Comparison of ENCODE assay signal across 11 cellular contexts in genomic region chr1:240967070-240967724, GRCh38.
DNase-seq lines count a peak whose midpoint lies in the region; ATAC-seq, FAIRE-seq and TF ChIP-seq lines count a peak whose summit lies in the region.
"Had no signal": no experiment of that assay in that cellular context is flagged by ENCODE, and none has a peak within 500 bp of the region (broad histone marks: within the 10 kb centered on the region; RNA-seq: fewer than 3 reads in every experiment).

No MANE protein-coding gene starts in this region.

- no peak overlapping the region for H3K4me3 Mint-ChIP-seq in naive thymus-derived CD4-positive, alpha-beta T cell
- H3K4me3 Mint-ChIP-seq: activated naive CD8-positive, alpha-beta T cell treated with anti-CD3 and anti-CD28 coated beads, Interleukin-2, amount 10 ng/mL, durations not matched to agents 7 days and 5 days; T-helper 2 cell treated with Interferon-gamma antibody and Interleukin-4, amounts not matched to agents 5 μg/mL and 100 μg/mL, for 36 hours had no signal

- DNase-seq in AG04450 (ENCODE audit: low read depth, low spot score) (no peak), H54 (ENCODE audit: insufficient read length, low spot score) (peak; percentile 2), iPS-NIHi7 (ENCODE audit: extremely low spot score) (peak; percentile 49), NCI-H2227 treated with DMSO at 0.1 percent for 48 hours (lab: John Stamatoyannopoulos, UW) (no peak), cardiac septum (ENCODE audit: low spot score) (no peak)
- no peak for DNase-seq in naive thymus-derived CD4-positive, alpha-beta T cell
- DNase-seq: activated naive CD8-positive, alpha-beta T cell treated with anti-CD3 and anti-CD28 coated beads, Interleukin-2, amount 10 ng/mL, durations not matched to agents 7 days and 5 days; foreskin melanocyte had no signal

- H3K36me3 Mint-ChIP-seq in naive thymus-derived CD4-positive, alpha-beta T cell: peaks cover 0 to 4% (median 0%) of the 10 kb centered on the region in 5 donors
- H3K36me3 Mint-ChIP-seq: activated naive CD8-positive, alpha-beta T cell treated with anti-CD3 and anti-CD28 coated beads, Interleukin-2, amount 10 ng/mL, durations not matched to agents 7 days and 5 days had no signal

- H3K4me1 ChIP-seq in naive thymus-derived CD4-positive, alpha-beta T cell (ENCODE audit: control insufficient read depth in 2 of 2, insufficient read depth in 2 of 2, low read length in 2 of 2): no peaks in the 10 kb centered on the region

- no peaks in the 10 kb centered on the region for H3K36me3 ChIP-seq in naive thymus-derived CD4-positive, alpha-beta T cell (ENCODE audit: control insufficient read depth in 2 of 3, insufficient read depth in 3 of 3, low read length in 3 of 3)

- no peak for FAIRE-seq in H54 (lab: Jason Lieb, UNC)

- TF ChIP-seq POLR2A in H54 (IDR thresholded peaks at IDR 0.05; ENCODE audit: low read depth, low read length): no peak

- peak; percentile 28 for TF ChIP-seq CTCF in AG04450 (IDR thresholded peaks at IDR 0.05; ENCODE audit: low read depth, low read length)

- no peak overlapping the region for H3K27ac Mint-ChIP-seq in naive thymus-derived CD4-positive, alpha-beta T cell
- H3K27ac Mint-ChIP-seq: activated naive CD8-positive, alpha-beta T cell treated with anti-CD3 and anti-CD28 coated beads, Interleukin-2, amount 10 ng/mL, durations not matched to agents 7 days and 5 days; T-helper 2 cell treated with Interferon-gamma antibody and Interleukin-4, amounts not matched to agents 5 μg/mL and 100 μg/mL, for 36 hours had no signal

- H3K9me3 Mint-ChIP-seq in naive thymus-derived CD4-positive, alpha-beta T cell: peaks cover 0 to 11% (median 1%) of the 10 kb centered on the region in 11 donors
- H3K9me3 Mint-ChIP-seq: activated naive CD8-positive, alpha-beta T cell treated with anti-CD3 and anti-CD28 coated beads, Interleukin-2, amount 10 ng/mL, durations not matched to agents 7 days and 5 days had no signal

- CTCF ChIA-PET in AG04450 (lab: Charles Lee): interaction anchor here (0.6 to 2.5 kb wide), 5 partner anchors 20 to 532 kb away, joined by 4 to 12 read pairs (median 4); no protein-coding TSS in a partner anchor
- CTCF ChIA-PET in naive thymus-derived CD4-positive, alpha-beta T cell (lab: Charles Lee): no interaction called here

- intact Hi-C loops in naive thymus-derived CD4-positive, alpha-beta T cell (cut with micrococcal nuclease): no loop called here
- intact Hi-C loops in cardiac septum (cut with DNase I): no loop called here

- no peak overlapping the region for H3K27ac ChIP-seq in AG04450 (ENCODE audit: low read depth, low read length)
- H3K27ac ChIP-seq in naive thymus-derived CD4-positive, alpha-beta T cell (ENCODE audit: low read depth, low read length): no peak overlapping the region

- H3K9me3 ChIP-seq in AG04450 (ENCODE audit: control insufficient read depth, insufficient read depth, low read length): no peaks in the 10 kb centered on the region
- H3K9me3 ChIP-seq in naive thymus-derived CD4-positive, alpha-beta T cell (ENCODE audit: control insufficient read depth in 2 of 3, low read length in 3 of 3): no peaks in the 10 kb centered on the region

- no peak overlapping the region for H3K4me3 ChIP-seq in AG04450 (ENCODE audit: low read depth, low read length)
- H3K4me3 ChIP-seq in naive thymus-derived CD4-positive, alpha-beta T cell (ENCODE audit: low read length): no peak overlapping the region

- peaks cover 0 to 12% (median 0%) of the 10 kb centered on the region in 5 donors for H3K27me3 Mint-ChIP-seq in naive thymus-derived CD4-positive, alpha-beta T cell
- H3K27me3 Mint-ChIP-seq: activated naive CD8-positive, alpha-beta T cell treated with anti-CD3 and anti-CD28 coated beads, Interleukin-2, amount 10 ng/mL, durations not matched to agents 7 days and 5 days had no signal

- no peaks in the 10 kb centered on the region for H3K4me1 Mint-ChIP-seq in naive thymus-derived CD4-positive, alpha-beta T cell
- H3K4me1 Mint-ChIP-seq: activated naive CD8-positive, alpha-beta T cell treated with anti-CD3 and anti-CD28 coated beads, Interleukin-2, amount 10 ng/mL, durations not matched to agents 7 days and 5 days had no signal

- POLR2A ChIA-PET in AG04450 (lab: Yijun Ruan, JAX): no interaction called here
- POLR2A ChIA-PET in naive thymus-derived CD4-positive, alpha-beta T cell (lab: Charles Lee): no interaction called here

- ATAC-seq in SK-N-SH treated with all-trans-retinoic acid at 6 μM for 48 hours (peak; percentile 83), GM18907 (IDR thresholded peaks at IDR 0.05; ENCODE audit: unreplicated experiment) (no peak)
- no peak for ATAC-seq in naive thymus-derived CD4-positive, alpha-beta T cell

- H3K27me3 ChIP-seq in AG04450 (ENCODE audit: control insufficient read depth, insufficient read depth, low read length): no peaks in the 10 kb centered on the region
- no peaks in the 10 kb centered on the region for H3K27me3 ChIP-seq in naive thymus-derived CD4-positive, alpha-beta T cell (ENCODE audit: control insufficient read depth in 2 of 2, insufficient read depth in 2 of 2, low read length in 2 of 2)

TF ChIP-seq in SK-N-SH treated with all-trans-retinoic acid at 6 μM for 48 hours, 23 proteins besides CTCF, POLR2A, EP300 and RAD21 (continues in another document):
- TF ChIP-seq SNAI2 (CRISPR knock-in tag; IDR thresholded peaks at IDR 0.05): no peak
- TF ChIP-seq GLIS3 (CRISPR knock-in tag; IDR thresholded peaks at IDR 0.05): no peak
- no peak for TF ChIP-seq CSRNP3 (CRISPR knock-in tag; IDR thresholded peaks at IDR 0.05)
- TF ChIP-seq ZNF70 (CRISPR knock-in tag; IDR thresholded peaks at IDR 0.05): no peak
- no peak for TF ChIP-seq RARB (CRISPR knock-in tag; IDR thresholded peaks at IDR 0.05)
- TF ChIP-seq PATZ1 (CRISPR knock-in tag; IDR thresholded peaks at IDR 0.05; ENCODE audit: borderline replicate concordance): no peak
- no peak for TF ChIP-seq ZNF8 (CRISPR knock-in tag; IDR thresholded peaks at IDR 0.05)
- no peak for TF ChIP-seq OSR1 (CRISPR knock-in tag; IDR thresholded peaks at IDR 0.05)
- no peak for TF ChIP-seq ARNTL (CRISPR knock-in tag; IDR thresholded peaks at IDR 0.05; ENCODE audit: borderline replicate concordance, low read depth)
- TF ChIP-seq TCF4 (CRISPR knock-in tag; IDR thresholded peaks at IDR 0.05; ENCODE audit: borderline replicate concordance): no peak
- no peak for TF ChIP-seq CREB5 (CRISPR knock-in tag; IDR thresholded peaks at IDR 0.05; ENCODE audit: low read depth)
- no peak for TF ChIP-seq ZNF565 (CRISPR knock-in tag; conservative IDR thresholded peaks at IDR 0.05; ENCODE audit: low read depth)
- TF ChIP-seq ZC3H10 (CRISPR knock-in tag; IDR thresholded peaks at IDR 0.05): no peak
- TF ChIP-seq PPARA (CRISPR knock-in tag; IDR thresholded peaks at IDR 0.05; ENCODE audit: borderline replicate concordance): no peak
- no peak for TF ChIP-seq TOX (CRISPR knock-in tag; IDR thresholded peaks at IDR 0.05; ENCODE audit: borderline replicate concordance)
- TF ChIP-seq BACH2 (CRISPR knock-in tag; IDR thresholded peaks at IDR 0.05; ENCODE audit: borderline replicate concordance): no peak
- TF ChIP-seq ESRRG (CRISPR knock-in tag; IDR thresholded peaks at IDR 0.05): no peak

Comparison
In these comparisons a context has a peak if more than half of its experiments do, and no peak if none do; other contexts are left out.
1. DNase-seq: peak in H54 (single experiment) and iPS-NIHi7 (single experiment); none in AG04450 (single experiment), naive thymus-derived CD4-positive, alpha-beta T cell (0 of 9), NCI-H2227 treated with DMSO at 0.1 percent for 48 hours (single experiment) and cardiac septum (single experiment).